Comparison of ENCODE assay signal across 12 cellular contexts in the genomic region with DNA sequence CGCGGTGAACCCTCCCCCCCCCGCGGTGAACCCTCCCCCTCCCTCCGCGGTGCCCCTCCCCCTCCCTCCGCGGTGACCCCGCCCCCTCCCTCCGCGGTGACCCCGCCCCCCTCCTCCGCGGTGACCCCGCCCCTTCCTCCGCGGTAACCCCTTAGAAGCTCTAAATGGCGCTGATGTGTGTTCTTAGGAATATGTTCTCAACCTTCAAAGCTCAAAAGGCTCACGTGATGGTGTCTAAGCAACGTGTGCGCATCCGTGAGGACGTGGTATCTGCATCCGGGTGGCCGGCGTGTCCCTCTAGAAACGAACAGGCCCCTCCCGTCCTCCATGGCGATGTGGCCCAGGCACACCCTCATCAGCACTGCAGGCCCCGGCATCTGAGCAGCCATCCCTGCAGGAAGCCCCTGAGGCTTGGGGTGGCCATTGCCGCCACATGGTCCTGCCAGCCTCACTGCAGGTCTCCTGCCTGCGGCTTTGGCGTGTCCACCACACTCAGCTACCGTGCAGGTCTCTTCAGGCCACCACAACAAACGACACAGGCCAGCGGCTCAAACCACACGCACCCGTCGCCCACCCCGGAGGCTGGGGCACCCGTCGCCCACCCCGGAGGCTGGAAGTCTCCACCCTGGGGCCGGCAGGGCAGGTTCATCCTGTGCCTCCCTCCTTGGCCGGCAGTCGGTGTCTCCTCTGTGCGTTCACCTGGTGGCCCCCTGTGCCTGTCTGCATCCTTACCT. TPM values are rescaled to one million over a fixed set of nuclear protein-coding genes. Genes with fewer than 3 reads are reported as not detected.
A peak's percentile ranks its signal among the peaks of the same experiment; 100 is the strongest.
DNase-seq lines count a peak whose midpoint lies in the region; ATAC-seq and TF ChIP-seq lines count a peak whose summit lies in the region.
"Had no signal": no experiment of that assay in that cellular context is flagged by ENCODE, and none has a peak within 500 bp of the region (broad histone marks: within the 10 kb centered on the region; RNA-seq: fewer than 3 reads in every experiment).

No MANE protein-coding gene starts in this region.

- H3K79me2 ChIP-seq in PC-3 (ENCODE audit: low read length): no peaks in the 10 kb centered on the region

- no peaks in the 10 kb centered on the region for H3K9me2 ChIP-seq in PC-3 (replicated peaks; ENCODE audit: low read length)

- intact Hi-C loops in PC-3 (cut with micrococcal nuclease): no loop called here

- no peaks in the 10 kb centered on the region for H4K20me1 ChIP-seq in PC-3 (ENCODE audit: low read length)

- peaks cover 41% of the 10 kb centered on the region for H3K4me1 Mint-ChIP-seq in stimulated activated effector memory CD8-positive, alpha-beta T cell treated with anti-CD3 and anti-CD28 coated beads, Interleukin-12 subunit alpha, Interleukin-12 subunit beta, amount 100 ng/mL, for 72 hours

- peak; percentile 29 to 58 for ATAC-seq in activated naive CD4-positive, alpha-beta T cell treated with anti-CD3 and anti-CD28 coated beads, Interleukin-2, amount 50 U/mL, for 72 hours
- peak; percentile 22 for ATAC-seq in stimulated activated effector memory CD8-positive, alpha-beta T cell treated with anti-CD3 and anti-CD28 coated beads, Interleukin-12 subunit alpha, Interleukin-12 subunit beta, amount 100 ng/mL, for 72 hours
- no peak for ATAC-seq in PC-3

- POLR2A ChIA-PET in PC-3 (lab: Charles Lee; ENCODE audit: unreplicated experiment): no interaction called here

- CTCF ChIA-PET in PC-3 (lab: Charles Lee): no interaction called here

- no peak overlapping the region for H3K4me3 ChIP-seq in PC-3 (ENCODE audit: low read length)
- H3K4me3 ChIP-seq: heart left ventricle, testis had no signal

- H3K4me3 Mint-ChIP-seq in stimulated activated effector memory CD8-positive, alpha-beta T cell treated with anti-CD3 and anti-CD28 coated beads, Interleukin-12 subunit alpha, Interleukin-12 subunit beta, amount 100 ng/mL, for 72 hours: peak overlapping the region; percentile 49

- no peaks in the 10 kb centered on the region for H3K9me3 Mint-ChIP-seq in activated naive CD4-positive, alpha-beta T cell treated with anti-CD3 and anti-CD28 coated beads, Interleukin-2, amount 50 U/mL, for 72 hours
- H3K9me3 Mint-ChIP-seq in stimulated activated effector memory CD8-positive, alpha-beta T cell treated with anti-CD3 and anti-CD28 coated beads, Interleukin-12 subunit alpha, Interleukin-12 subunit beta, amount 100 ng/mL, for 72 hours: no peaks in the 10 kb centered on the region

- no peak overlapping the region for H2AFZ ChIP-seq in PC-3 (ENCODE audit: low read length)

- no TSS peak for BruUV-seq in PC-3 (replicated peaks; lab: Mats Ljungman, UMichigan)

- H3K27ac Mint-ChIP-seq in activated naive CD4-positive, alpha-beta T cell treated with anti-CD3 and anti-CD28 coated beads, Interleukin-2, amount 50 U/mL, for 72 hours: peak overlapping the region; percentile 73 to 96
- peak overlapping the region; percentile 79 for H3K27ac Mint-ChIP-seq in stimulated activated effector memory CD8-positive, alpha-beta T cell treated with anti-CD3 and anti-CD28 coated beads, Interleukin-12 subunit alpha, Interleukin-12 subunit beta, amount 100 ng/mL, for 72 hours

- no peaks in the 10 kb centered on the region for H3K27me3 ChIP-seq in PC-3 (ENCODE audit: low read length)
- H3K27me3 ChIP-seq: testis had no signal

- no peaks in the 10 kb centered on the region for H3K36me3 ChIP-seq in PC-3 (ENCODE audit: low read depth, low read length)
- H3K36me3 ChIP-seq: heart left ventricle had no signal

- H3K9me3 ChIP-seq in PC-3 (ENCODE audit: low read length): no peaks in the 10 kb centered on the region
- H3K9me3 ChIP-seq: heart left ventricle, testis had no signal

- no peak overlapping the region for H3K4me2 ChIP-seq in PC-3 (ENCODE audit: low read length)

- no peaks in the 10 kb centered on the region for H3K4me1 ChIP-seq in PC-3 (ENCODE audit: insufficient read depth, low read length)
- H3K4me1 ChIP-seq: testis had no signal

- no peak overlapping the region for H3K27ac ChIP-seq in PC-3 (ENCODE audit: low read length)
- H3K27ac ChIP-seq: C4-2B, heart left ventricle, testis had no signal

- H3F3A ChIP-seq in PC-3 (ENCODE audit: low read length, unreplicated experiment): no peaks in the 10 kb centered on the region

- no peaks in the 10 kb centered on the region for H3K36me3 Mint-ChIP-seq in activated naive CD4-positive, alpha-beta T cell treated with anti-CD3 and anti-CD28 coated beads, Interleukin-2, amount 50 U/mL, for 72 hours
- H3K36me3 Mint-ChIP-seq in stimulated activated effector memory CD8-positive, alpha-beta T cell treated with anti-CD3 and anti-CD28 coated beads, Interleukin-12 subunit alpha, Interleukin-12 subunit beta, amount 100 ng/mL, for 72 hours: peaks cover 10% of the 10 kb centered on the region

- peak; percentile 68 for DNase-seq in activated CD8-positive, alpha-beta memory T cell treated with anti-CD3 and anti-CD28 coated beads for 24 hours
- no peak for DNase-seq in activated CD8-positive, alpha-beta memory T cell treated with anti-CD3 and anti-CD28 coated beads, Interleukin-2, amount 50 U/mL, for 48 hours
- DNase-seq in NOMO-1 treated with dmso at 0.1 percent for 144 hours (lab: John Stamatoyannopoulos, UW; ENCODE audit: unreplicated experiment) (peak; percentile 39), PC-3 (no peak), hepatic stellate cell (ENCODE audit: low spot score) (no peak)
- no peak for DNase-seq in activated naive CD4-positive, alpha-beta T cell treated with anti-CD3 and anti-CD28 coated beads, Interleukin-2, amount 50 U/mL, for 72 hours (ENCODE audit: low spot score in 2 of 2)
- peak in 1 of 2 donors; percentile 75 for DNase-seq in stimulated activated effector memory CD8-positive, alpha-beta T cell treated with anti-CD3 and anti-CD28 coated beads, Interleukin-12 subunit alpha, Interleukin-12 subunit beta, amount 100 ng/mL, for 72 hours (ENCODE audit: low spot score in 2 of 2)
- DNase-seq in stimulated activated CD8-positive, alpha-beta memory T cell treated with anti-CD3 and anti-CD28 coated beads, Interleukin-4, amount 100 ng/mL, for 48 hours: no peak
- DNase-seq: NCI-H524 treated with DMSO at 0.1 percent for 48 hours, testis had no signal

- no peak for TF ChIP-seq CTCF in PC-3 (conservative IDR thresholded peaks at IDR 0.05; ENCODE audit: low read depth, low read length)

- H3K9ac ChIP-seq in PC-3 (ENCODE audit: low read length): no peak overlapping the region

RNA-seq across cellular contexts. Expression of gene FBRSL1, which starts 14.5 kb away (rescaled TPM):
- 10 to 100 TPM; 30.8 to 37.8 TPM for total RNA-seq in activated naive CD4-positive, alpha-beta T cell treated with anti-CD3 and anti-CD28 coated beads, Interleukin-2, amount 50 U/mL, for 72 hours
- total RNA-seq in PC-3 (2014; rRNA removed): 45.3 and 62.3 TPM in 2 replicates

Comparison
In these comparisons a context has a peak if more than half of its experiments do, and no peak if none do; other contexts are left out.
1. DNase-seq: peak in activated CD8-positive, alpha-beta memory T cell treated with anti-CD3 and anti-CD28 coated beads for 24 hours (single experiment) and NOMO-1 treated with dmso at 0.1 percent for 144 hours (single experiment); none in activated CD8-positive, alpha-beta memory T cell treated with anti-CD3 and anti-CD28 coated beads, Interleukin-2, amount 50 U/mL, for 48 hours (single experiment), activated naive CD4-positive, alpha-beta T cell treated with anti-CD3 and anti-CD28 coated beads, Interleukin-2, amount 50 U/mL, for 72 hours (0 of 2), PC-3 (single experiment), stimulated activated CD8-positive, alpha-beta memory T cell treated with anti-CD3 and anti-CD28 coated beads, Interleukin-4, amount 100 ng/mL, for 48 hours (single experiment) and hepatic stellate cell (single experiment).